1 cellular context compared by ENCODE assay signal in genomic region chr20:47960769-47961525, GRCh38.
TF ChIP-seq lines count a peak whose summit lies in the region.

No MANE protein-coding gene starts in this region.

TF ChIP-seq in SK-N-SH treated with all-trans-retinoic acid at 6 μM for 48 hours, 23 proteins besides CTCF, POLR2A, EP300 and RAD21 (continued from another document):
- no peak for TF ChIP-seq GLIS3 (CRISPR knock-in tag; IDR thresholded peaks at IDR 0.05)
